Comparison of ENCODE assay signal across 36 cellular contexts in the genomic region with DNA sequence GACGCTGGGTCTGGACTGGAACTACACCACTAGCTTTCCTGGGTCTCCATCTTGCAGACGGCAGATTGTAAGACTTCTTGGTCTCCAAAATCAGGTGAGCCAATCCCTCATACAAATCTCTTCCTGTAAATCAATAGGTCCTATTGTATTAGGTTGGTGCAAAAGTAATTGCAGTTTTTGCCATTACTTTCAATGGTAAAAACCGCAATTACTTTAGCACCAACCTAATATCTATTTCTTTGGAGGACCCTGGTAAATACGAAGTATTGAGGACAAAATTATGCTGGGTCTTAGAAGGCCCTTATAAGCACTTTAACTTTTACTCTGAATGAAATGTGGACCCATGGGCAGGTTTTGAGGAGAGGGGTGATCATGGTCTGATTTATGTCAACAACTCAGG.
DNase-seq lines count a peak whose midpoint lies in the region; ATAC-seq, FAIRE-seq and TF ChIP-seq lines count a peak whose summit lies in the region.
"Had no signal": no experiment of that assay in that cellular context is flagged by ENCODE, and none has a peak within 500 bp of the region (broad histone marks: within the 10 kb centered on the region; RNA-seq: fewer than 3 reads in every experiment).

No MANE protein-coding gene starts in this region.

- no peaks in the 10 kb centered on the region for H3K4me1 Mint-ChIP-seq in natural killer cell
- H3K4me1 Mint-ChIP-seq in activated naive CD8-positive, alpha-beta T cell treated with anti-CD3 and anti-CD28 coated beads for 36 hours = no peaks in the 10 kb centered on the region
- H3K4me1 Mint-ChIP-seq: B cell; CD14-positive monocyte; CD4-positive, alpha-beta memory T cell; CD8-positive, alpha-beta memory T cell had no signal

- no peak overlapping the region for H3K27ac Mint-ChIP-seq in natural killer cell
- H3K27ac Mint-ChIP-seq in activated naive CD8-positive, alpha-beta T cell treated with anti-CD3 and anti-CD28 coated beads for 36 hours = no peak overlapping the region
- H3K27ac Mint-ChIP-seq: B cell; CD14-positive monocyte; CD4-positive, alpha-beta T cell; CD4-positive, CD25-positive, alpha-beta regulatory T cell; CD8-positive, alpha-beta T cell had no signal

- H3K4me1 ChIP-seq in HepG2 (ENCODE audit: insufficient read depth, low read length) (no peaks in the 10 kb centered on the region), right lobe of liver (no peaks in the 10 kb centered on the region), GM12878 (ENCODE audit: control insufficient read depth, insufficient read depth, low read length) (no peaks in the 10 kb centered on the region), K562 (replicated peaks in 1 of 2; ENCODE audit: control insufficient read depth in 2 of 2, insufficient read depth in 2 of 2, low read length in 2 of 2) (no peaks in the 10 kb centered on the region)
- H3K4me1 ChIP-seq: A549; BE2C; BLaER1; BLaER1 treated with 17β-estradiol and CSF1 and Interleukin-3, amounts not matched to agents 10 nM and 100 nM; Caco-2 had no signal

- H3K27ac ChIP-seq in HepG2 (ENCODE audit: extremely low read length, insufficient read depth, low read length) (no peak overlapping the region), right lobe of liver (no peak overlapping the region), GM12878 (ENCODE audit: control insufficient read depth, insufficient read depth) (no peak overlapping the region), K562 (ENCODE audit: extremely low read depth, low read depth, low read length) (no peak overlapping the region)
- H3K27ac ChIP-seq: 22Rv1; A549; BLaER1; BLaER1 treated with 17β-estradiol and CSF1 and Interleukin-3, amounts not matched to agents 10 nM and 100 nM; C4-2B had no signal

- H2AFZ ChIP-seq in HepG2 (ENCODE audit: low read length) = no peak overlapping the region
- H2AFZ ChIP-seq in GM12878 (ENCODE audit: control insufficient read depth, low read depth, low read length) = no peak overlapping the region
- no peak overlapping the region for H2AFZ ChIP-seq in K562 (ENCODE audit: low read depth, low read length)

- 26% methylated on average over 4 of the region's 4 CpGs for WGBS in HepG2 (ENCODE audit: low lambda C conversion rate)
- WGBS in right lobe of liver (ENCODE audit: insufficient coverage, low coverage, low lambda C conversion rate, missing lambda C conversion rate) = 46% methylated on average over 4 of the region's 4 CpGs
- WGBS in GM12878 (ENCODE audit: insufficient coverage, insufficient replicate concordance, low lambda C conversion rate, missing lambda C conversion rate) = 22% methylated on average over 4 of the region's 4 CpGs
- WGBS in K562 (ENCODE audit: insufficient coverage, low coverage, missing lambda C conversion rate) = 0% methylated on average over 4 of the region's 4 CpGs

- no peak for TF ChIP-seq CTCF in HepG2 (CRISPR knock-in tag; IDR thresholded peaks at IDR 0.05)
- no peak for TF ChIP-seq CTCF in right lobe of liver (IDR thresholded peaks at IDR 0.05)
- TF ChIP-seq CTCF in GM12878 (IDR thresholded peaks at IDR 0.05 in 2 of 3, conservative IDR thresholded peaks at IDR 0.05 in 1 of 3; ENCODE audit: control insufficient read depth in 2 of 3, extremely low read depth in 1 of 3, insufficient read depth in 1 of 3, low read depth in 3 of 3, low read length in 3 of 3) = no peak
- TF ChIP-seq CTCF in K562 (IDR thresholded peaks at IDR 0.05 in 2 of 3, conservative IDR thresholded peaks at IDR 0.05 in 1 of 3; ENCODE audit: insufficient read depth in 2 of 3, low read depth in 1 of 3, low read length in 3 of 3) = no peak
- no peak for TF ChIP-seq CTCF in natural killer cell (IDR thresholded peaks at IDR 0.05)

- in situ Hi-C loops in HepG2 (cut with HindIII; ENCODE audit: extremely low pct_ligation_motif_present, low pct_unique_long_range_greater_than_20kb) (no loop called here), GM12878 (cut with MboI) (no loop called here), K562 (cut with MboI) (no loop called here)

- no peaks in the 10 kb centered on the region for H3K36me3 ChIP-seq in HepG2 (replicated peaks in 1 of 2; ENCODE audit: control insufficient read depth in 1 of 2, insufficient read depth in 2 of 2, low read length in 2 of 2)
- no peaks in the 10 kb centered on the region for H3K36me3 ChIP-seq in right lobe of liver
- no peaks in the 10 kb centered on the region for H3K36me3 ChIP-seq in GM12878 (ENCODE audit: control insufficient read depth in 2 of 2, insufficient read depth in 2 of 2, low read length in 1 of 2)
- no peaks in the 10 kb centered on the region for H3K36me3 ChIP-seq in K562 (ENCODE audit: control insufficient read depth, insufficient read depth, low read length)
- H3K36me3 ChIP-seq: BE2C; BLaER1; BLaER1 treated with 17β-estradiol and CSF1 and Interleukin-3, amounts not matched to agents 10 nM and 100 nM had no signal

- no peak overlapping the region for H3K4me3 Mint-ChIP-seq in natural killer cell
- no peak overlapping the region for H3K4me3 Mint-ChIP-seq in activated naive CD8-positive, alpha-beta T cell treated with anti-CD3 and anti-CD28 coated beads for 36 hours
- H3K4me3 Mint-ChIP-seq: B cell; CD14-positive monocyte; CD4-positive, alpha-beta memory T cell; CD4-positive, alpha-beta T cell; CD4-positive, CD25-positive, alpha-beta regulatory T cell; CD8-positive, alpha-beta memory T cell; CD8-positive, alpha-beta T cell had no signal

- intact Hi-C loops in HepG2 (cut with micrococcal nuclease; ENCODE audit: unreplicated experiment) = no loop called here
- intact Hi-C loops in right lobe of liver (cut with DNase I) = no loop called here
- intact Hi-C loops in GM12878 (cut with micrococcal nuclease; ENCODE audit: unreplicated experiment) = no loop called here
- intact Hi-C loops in K562 (cut with micrococcal nuclease) = no loop called here
- intact Hi-C loops in natural killer cell (cut with micrococcal nuclease) = no loop called here

- TF ChIP-seq RAD21 in HepG2 (CRISPR knock-in tag; IDR thresholded peaks at IDR 0.05) (no peak), GM12878 (IDR thresholded peaks at IDR 0.05; ENCODE audit: insufficient read depth, low read depth, low read length) (no peak), K562 (CRISPR knock-in tag; conservative IDR thresholded peaks at IDR 0.05 in 1 of 2, IDR thresholded peaks at IDR 0.05 in 1 of 2) (no peak)

- no peaks in the 10 kb centered on the region for H3K9me1 ChIP-seq in K562 (ENCODE audit: control insufficient read depth, insufficient read depth, low read length)

- ATAC-seq in HepG2 (no peak), right lobe of liver (no peak), GM12878 (no peak), K562 (no peak), natural killer cell (no peak)
- ATAC-seq: A549; CD8-positive, alpha-beta T cell had no signal

- H3K27me3 Mint-ChIP-seq in natural killer cell (ENCODE audit: low read depth in 2 of 2) = peaks cover 0 to 16% of the 10 kb centered on the region in 2 donors
- peaks cover 13% of the 10 kb centered on the region for H3K27me3 Mint-ChIP-seq in activated naive CD8-positive, alpha-beta T cell treated with anti-CD3 and anti-CD28 coated beads for 36 hours

- H3K9me3 ChIP-seq in HepG2 (ENCODE audit: low read length) = no peaks in the 10 kb centered on the region
- H3K9me3 ChIP-seq in right lobe of liver = no peaks in the 10 kb centered on the region
- no peaks in the 10 kb centered on the region for H3K9me3 ChIP-seq in GM12878 (replicated peaks; ENCODE audit: control insufficient read depth, insufficient read depth, low read length)
- no peaks in the 10 kb centered on the region for H3K9me3 ChIP-seq in K562 (replicated peaks; ENCODE audit: control insufficient read depth, insufficient read depth, low read depth, low read length)
- H3K9me3 ChIP-seq: A549; BE2C; BLaER1; BLaER1 treated with 17β-estradiol and CSF1 and Interleukin-3, amounts not matched to agents 10 nM and 100 nM; Caco-2 had no signal

- H3K4me3 ChIP-seq in HepG2 (replicated peaks in 1 of 3; ENCODE audit: insufficient read depth in 1 of 3, low read depth in 2 of 3, low read length in 3 of 3) = no peak overlapping the region
- H3K4me3 ChIP-seq in right lobe of liver = no peak overlapping the region
- H3K4me3 ChIP-seq in GM12878 = no peak overlapping the region
- H3K4me3 ChIP-seq in K562 = no peak overlapping the region
- H3K4me3 ChIP-seq: A549; BLaER1; BLaER1 treated with 17β-estradiol and CSF1 and Interleukin-3, amounts not matched to agents 10 nM and 100 nM had no signal

- H3K79me2 ChIP-seq in HepG2 (ENCODE audit: insufficient read depth, low read length) (no peaks in the 10 kb centered on the region), GM12878 (ENCODE audit: control insufficient read depth, insufficient read depth, low read length) (no peaks in the 10 kb centered on the region), K562 (ENCODE audit: control insufficient read depth, insufficient read depth, low read length) (no peaks in the 10 kb centered on the region)

- no peak for DNase-seq in HepG2 (ENCODE audit: low spot score)
- no peak for DNase-seq in right lobe of liver
- no peak for DNase-seq in HEK293T (ENCODE audit: extremely low spot score)
- no peak for DNase-seq in GM12878 (ENCODE audit: low read depth, low spot score)
- DNase-seq in K562 (ENCODE audit: extremely low read depth in 1 of 4, low spot score in 3 of 4) = no peak
- no peak for DNase-seq in natural killer cell
- DNase-seq in AML-193 (lab: John Stamatoyannopoulos, UW) = no peak
- no peak for DNase-seq in activated naive CD8-positive, alpha-beta T cell treated with anti-CD3 and anti-CD28 coated beads for 36 hours
- DNase-seq: 8988T; ACHN; BE2C; C1 segment of cervical spinal cord; Caco-2; Calu3; CD4-positive, alpha-beta memory T cell; CD4-positive, alpha-beta T cell; CD4-positive, CD25-positive, alpha-beta regulatory T cell; CD8-positive, alpha-beta memory T cell; CD8-positive, alpha-beta T cell; COR-L47; DMS 273 treated with DMSO at 0.1 percent for 48 hours; DMS153; DMS53; DMS79; DMS79 treated with DMSO at 0.1 percent for 48 hours; DND-41; EL had no signal

- H3K36me3 Mint-ChIP-seq in natural killer cell = no peaks in the 10 kb centered on the region
- no peaks in the 10 kb centered on the region for H3K36me3 Mint-ChIP-seq in activated naive CD8-positive, alpha-beta T cell treated with anti-CD3 and anti-CD28 coated beads for 36 hours
- H3K36me3 Mint-ChIP-seq: CD14-positive monocyte; CD4-positive, alpha-beta memory T cell; CD4-positive, CD25-positive, alpha-beta regulatory T cell; CD8-positive, alpha-beta memory T cell; CD8-positive, alpha-beta T cell had no signal

- RAD21 ChIA-PET in GM12878 (lab: Charles Lee; ENCODE audit: unreplicated experiment) = no interaction called here

- no peaks in the 10 kb centered on the region for H4K20me1 ChIP-seq in HepG2 (ENCODE audit: insufficient read depth, low read length)
- no peaks in the 10 kb centered on the region for H4K20me1 ChIP-seq in GM12878 (ENCODE audit: control insufficient read depth, insufficient read depth)
- no peaks in the 10 kb centered on the region; the same call in 1 of the 2 replicates for H4K20me1 ChIP-seq in K562 (replicated peaks; ENCODE audit: control insufficient read depth, insufficient read depth, low read length)
- H4K20me1 ChIP-seq: BLaER1; BLaER1 treated with 17β-estradiol and CSF1 and Interleukin-3, amounts not matched to agents 10 nM and 100 nM had no signal

- TF ChIP-seq EP300 in HepG2 (IDR thresholded peaks at IDR 0.05; ENCODE audit: low read depth in 2 of 2, low read length in 2 of 2) = no peak
- TF ChIP-seq EP300 in HepG2 (CRISPR knock-in tag; IDR thresholded peaks at IDR 0.05; ENCODE audit: borderline replicate concordance) = no peak
- TF ChIP-seq EP300 in GM12878 (IDR thresholded peaks at IDR 0.05; ENCODE audit: borderline replicate concordance in 1 of 2, control insufficient read depth in 1 of 2, low read depth in 2 of 2, low read length in 2 of 2) = no peak
- no peak for TF ChIP-seq EP300 in K562 (IDR thresholded peaks at IDR 0.05; ENCODE audit: low read length)

- H3K27me3 ChIP-seq in HepG2 (ENCODE audit: control insufficient read depth in 1 of 2, insufficient read depth in 2 of 2, low read length in 2 of 2) (0 out of 5 replicates have a peak, but pooled peaks cover 0 to 1% of the 10 kb centered on the region in 2 experiments), right lobe of liver (no peaks in the 10 kb centered on the region), GM12878 (replicated peaks in 1 of 2; ENCODE audit: control insufficient read depth in 2 of 2, insufficient read depth in 2 of 2, low read length in 1 of 2) (no peaks in the 10 kb centered on the region), K562 (ENCODE audit: control insufficient read depth in 2 of 2, insufficient read depth in 2 of 2, low read length in 2 of 2) (no peaks in the 10 kb centered on the region)
- H3K27me3 ChIP-seq: BE2C; BLaER1; BLaER1 treated with 17β-estradiol and CSF1 and Interleukin-3, amounts not matched to agents 10 nM and 100 nM had no signal

- SMC1A ChIA-PET in GM12878 (lab: Charles Lee; ENCODE audit: uncharacterized antibody, unreplicated experiment) = no interaction called here

- BruUV-seq in HepG2 (replicated peaks; lab: Mats Ljungman, UMichigan) (no TSS peak), GM12878 (replicated peaks; lab: Mats Ljungman, UMichigan) (no TSS peak), K562 (replicated peaks; lab: Mats Ljungman, UMichigan) (no TSS peak)

- CTCF ChIA-PET in HepG2 (lab: Yijun Ruan, JAX; ENCODE audit: low intra/inter-chr PET ratio, low total read pairs) (no interaction called here), HEK293T (lab: Yijun Ruan, JAX) (no interaction called here), GM12878 (lab: Yijun Ruan, JAX) (no interaction called here), K562 (lab: Yijun Ruan, JAX; ENCODE audit: low intra/inter-chr PET ratio) (no interaction called here)

- no peak overlapping the region for H3K9ac ChIP-seq in HepG2 (ENCODE audit: insufficient read depth, low read depth, low read length)
- no peak overlapping the region for H3K9ac ChIP-seq in GM12878 (ENCODE audit: control insufficient read depth, insufficient read depth, low read length)
- H3K9ac ChIP-seq in K562 (ENCODE audit: insufficient read depth in 1 of 2, low read depth in 2 of 2, low read length in 2 of 2) = no peak overlapping the region
- H3K9ac ChIP-seq: BLaER1; BLaER1 treated with 17β-estradiol and CSF1 and Interleukin-3, amounts not matched to agents 10 nM and 100 nM had no signal

- no peak for FAIRE-seq in HepG2 (lab: Jason Lieb, UNC)
- no peak for FAIRE-seq in GM12878 (lab: Jason Lieb, UNC)
- no peak for FAIRE-seq in K562 (lab: Jason Lieb, UNC)
- FAIRE-seq: A204.1, A549, D721Med had no signal

- H3K4me2 ChIP-seq in HepG2 (ENCODE audit: low read depth, low read length) (no peak overlapping the region), GM12878 (ENCODE audit: control insufficient read depth, insufficient read depth) (no peak overlapping the region), K562 (ENCODE audit: insufficient read depth, low read length) (no peak overlapping the region)
- H3K4me2 ChIP-seq: A549; BLaER1; BLaER1 treated with 17β-estradiol and CSF1 and Interleukin-3, amounts not matched to agents 10 nM and 100 nM had no signal

- POLR2A ChIA-PET in HepG2 (lab: Yijun Ruan, JAX) = no interaction called here
- POLR2A ChIA-PET in HEK293T (lab: Yijun Ruan, JAX) = no interaction called here
- POLR2A ChIA-PET in GM12878 (lab: Charles Lee) = no interaction called here
- POLR2A ChIA-PET in K562 (lab: Yijun Ruan, JAX) = no interaction called here

- TF ChIP-seq POLR2A in HepG2 (IDR thresholded peaks at IDR 0.05; ENCODE audit: insufficient read depth in 1 of 2, low read depth in 2 of 2, low read length in 2 of 2) (no peak), right lobe of liver (IDR thresholded peaks at IDR 0.05) (no peak), GM12878 (IDR thresholded peaks at IDR 0.05; ENCODE audit: low read depth, low read length) (no peak), K562 (conservative IDR thresholded peaks at IDR 0.05) (no peak)

- peaks cover 0 to 2% of the 10 kb centered on the region in 2 donors for H3K9me3 Mint-ChIP-seq in natural killer cell
- H3K9me3 Mint-ChIP-seq in activated naive CD8-positive, alpha-beta T cell treated with anti-CD3 and anti-CD28 coated beads for 36 hours = no peaks in the 10 kb centered on the region
- H3K9me3 Mint-ChIP-seq: CD4-positive, alpha-beta memory T cell; CD4-positive, alpha-beta T cell; CD8-positive, alpha-beta T cell had no signal
